Comparison of ENCODE assay signal across 35 cellular contexts in genomic region chr10:118920206-118920605, GRCh38.
DNase-seq lines count a peak whose midpoint lies in the region; ATAC-seq and TF ChIP-seq lines count a peak whose summit lies in the region.
"Had no signal": no experiment of that assay in that cellular context is flagged by ENCODE, and none has a peak within 500 bp of the region (broad histone marks: within the 10 kb centered on the region; RNA-seq: fewer than 3 reads in every experiment).

No MANE protein-coding gene starts in this region.

- TF ChIP-seq CTCF in right atrium auricular region (IDR thresholded peaks at IDR 0.05) (no peak), left ventricle myocardium inferior (IDR thresholded peaks at IDR 0.05; ENCODE audit: borderline replicate concordance) (no peak), esophagus muscularis mucosa (IDR thresholded peaks at IDR 0.05) (no peak), osteocyte (IDR thresholded peaks at IDR 0.05) (no peak), type B pancreatic cell (conservative IDR thresholded peaks at IDR 0.05) (no peak)

- POLR2A ChIA-PET in naive thymus-derived CD8-positive, alpha-beta T cell (lab: Charles Lee) = no interaction called here

- no peaks in the 10 kb centered on the region for H3F3A ChIP-seq in GM23248 (ENCODE audit: insufficient read depth)

- H3K27ac ChIP-seq in right atrium auricular region (no peak overlapping the region), left ventricle myocardium inferior (replicated peaks) (no peak overlapping the region), esophagus muscularis mucosa (replicated peaks in 1 of 4) (no peak overlapping the region), GM23248 (no peak overlapping the region)
- H3K27ac ChIP-seq: 22Rv1; A549; BLaER1; BLaER1 treated with 17β-estradiol and CSF1 and Interleukin-3, amounts not matched to agents 10 nM and 100 nM; C4-2B had no signal

- no peaks in the 10 kb centered on the region for H3K79me2 ChIP-seq in GM23248 (ENCODE audit: insufficient read depth)

- H3K9me3 Mint-ChIP-seq in osteocyte (ENCODE audit: unreplicated experiment) (no peaks in the 10 kb centered on the region), type B pancreatic cell (no peaks in the 10 kb centered on the region)
- no peaks in the 10 kb centered on the region for H3K9me3 Mint-ChIP-seq in naive thymus-derived CD8-positive, alpha-beta T cell
- H3K9me3 Mint-ChIP-seq: CD4-positive, alpha-beta memory T cell; CD4-positive, alpha-beta T cell; CD8-positive, alpha-beta T cell had no signal

- H3K9me2 ChIP-seq in GM23248 (ENCODE audit: insufficient read depth) = no peaks in the 10 kb centered on the region

- no peaks in the 10 kb centered on the region for H3K4me1 Mint-ChIP-seq in osteocyte (ENCODE audit: unreplicated experiment)
- no peaks in the 10 kb centered on the region for H3K4me1 Mint-ChIP-seq in type B pancreatic cell (ENCODE audit: unreplicated experiment)
- H3K4me1 Mint-ChIP-seq in naive thymus-derived CD8-positive, alpha-beta T cell = no peaks in the 10 kb centered on the region
- H3K4me1 Mint-ChIP-seq: B cell; CD14-positive monocyte; CD4-positive, CD25-positive, alpha-beta regulatory T cell; CD8-positive, alpha-beta memory T cell had no signal

- H3K4me3 Mint-ChIP-seq in osteocyte (ENCODE audit: unreplicated experiment) (no peak overlapping the region), type B pancreatic cell (no peak overlapping the region)
- no peak overlapping the region for H3K4me3 Mint-ChIP-seq in naive thymus-derived CD8-positive, alpha-beta T cell
- H3K4me3 Mint-ChIP-seq: B cell; CD14-positive monocyte; CD4-positive, alpha-beta memory T cell; CD4-positive, alpha-beta T cell; CD4-positive, CD25-positive, alpha-beta regulatory T cell; CD8-positive, alpha-beta memory T cell; CD8-positive, alpha-beta T cell had no signal

- H3K9me3 ChIP-seq in right atrium auricular region (no peaks in the 10 kb centered on the region), left ventricle myocardium inferior (replicated peaks) (no peaks in the 10 kb centered on the region), esophagus muscularis mucosa (no peaks in the 10 kb centered on the region), GM23248 (ENCODE audit: low read depth) (no peaks in the 10 kb centered on the region)
- H3K9me3 ChIP-seq: A549; BE2C; BLaER1; BLaER1 treated with 17β-estradiol and CSF1 and Interleukin-3, amounts not matched to agents 10 nM and 100 nM; Caco-2 had no signal

- H3K4me2 ChIP-seq in GM23248 (ENCODE audit: unreplicated experiment) = no peak overlapping the region
- H3K4me2 ChIP-seq: A549, BLaER1 had no signal

- no peaks in the 10 kb centered on the region for H3K4me1 ChIP-seq in right atrium auricular region
- H3K4me1 ChIP-seq in left ventricle myocardium inferior = no peaks in the 10 kb centered on the region
- no peaks in the 10 kb centered on the region for H3K4me1 ChIP-seq in esophagus muscularis mucosa
- H3K4me1 ChIP-seq in GM23248 (ENCODE audit: insufficient read depth) = no peaks in the 10 kb centered on the region
- H3K4me1 ChIP-seq: A549, BE2C, BLaER1, Caco-2 had no signal

- TF ChIP-seq POLR2A in esophagus muscularis mucosa (IDR thresholded peaks at IDR 0.05; ENCODE audit: low read depth) = no peak

- no peaks in the 10 kb centered on the region for H4K20me1 ChIP-seq in GM23248 (ENCODE audit: insufficient read depth)
- H4K20me1 ChIP-seq: BLaER1; BLaER1 treated with 17β-estradiol and CSF1 and Interleukin-3, amounts not matched to agents 10 nM and 100 nM had no signal

- H3K27ac Mint-ChIP-seq in osteocyte (ENCODE audit: unreplicated experiment) (no peak overlapping the region), type B pancreatic cell (no peak overlapping the region)
- H3K27ac Mint-ChIP-seq in naive thymus-derived CD8-positive, alpha-beta T cell = no peak overlapping the region
- H3K27ac Mint-ChIP-seq: B cell; CD14-positive monocyte; CD4-positive, alpha-beta memory T cell; CD4-positive, alpha-beta T cell; CD4-positive, CD25-positive, alpha-beta regulatory T cell; CD8-positive, alpha-beta memory T cell; CD8-positive, alpha-beta T cell had no signal

- no peak for ATAC-seq in naive thymus-derived CD8-positive, alpha-beta T cell
- ATAC-seq: A549; CD8-positive, alpha-beta T cell had no signal

- H3K36me3 Mint-ChIP-seq in osteocyte (ENCODE audit: unreplicated experiment) (no peaks in the 10 kb centered on the region), type B pancreatic cell (no peaks in the 10 kb centered on the region)
- no peaks in the 10 kb centered on the region for H3K36me3 Mint-ChIP-seq in naive thymus-derived CD8-positive, alpha-beta T cell
- H3K36me3 Mint-ChIP-seq: CD14-positive monocyte; CD4-positive, alpha-beta memory T cell; CD4-positive, CD25-positive, alpha-beta regulatory T cell; CD8-positive, alpha-beta memory T cell; CD8-positive, alpha-beta T cell had no signal

- TF ChIP-seq EP300 in esophagus muscularis mucosa (IDR thresholded peaks at IDR 0.05) = no peak

- H2AFZ ChIP-seq in GM23248 = no peak overlapping the region

- WGBS in esophagus muscularis mucosa = 97% methylated on average over 9 of the region's 9 CpGs
- 85 to 89% methylated on average over 9 of the region's 9 CpGs for WGBS in GM23248 (ENCODE audit: low coverage in 1 of 2, low lambda C conversion rate in 2 of 2, missing lambda C conversion rate in 2 of 2), 2 experiments

- H3K27me3 ChIP-seq in right atrium auricular region (no peaks in the 10 kb centered on the region), left ventricle myocardium inferior (ENCODE audit: low read depth) (no peaks in the 10 kb centered on the region), esophagus muscularis mucosa (no peaks in the 10 kb centered on the region), GM23248 (replicated peaks; ENCODE audit: insufficient read depth) (no peaks in the 10 kb centered on the region; the same call in 1 of the 2 replicates)
- H3K27me3 ChIP-seq: BE2C; BLaER1; BLaER1 treated with 17β-estradiol and CSF1 and Interleukin-3, amounts not matched to agents 10 nM and 100 nM had no signal

- in situ Hi-C loops in GM23248 (cut with MboI) = no loop called here

- H3K36me3 ChIP-seq in right atrium auricular region (no peaks in the 10 kb centered on the region), left ventricle myocardium inferior (no peaks in the 10 kb centered on the region), esophagus muscularis mucosa (no peaks in the 10 kb centered on the region), GM23248 (ENCODE audit: low read depth) (no peaks in the 10 kb centered on the region)
- H3K36me3 ChIP-seq: BE2C; BLaER1; BLaER1 treated with 17β-estradiol and CSF1 and Interleukin-3, amounts not matched to agents 10 nM and 100 nM had no signal

- no peak overlapping the region for H3K9ac ChIP-seq in GM23248
- H3K9ac ChIP-seq: BLaER1; BLaER1 treated with 17β-estradiol and CSF1 and Interleukin-3, amounts not matched to agents 10 nM and 100 nM had no signal

- no peak overlapping the region for H3K4me3 ChIP-seq in right atrium auricular region
- no peak overlapping the region for H3K4me3 ChIP-seq in left ventricle myocardium inferior
- H3K4me3 ChIP-seq in esophagus muscularis mucosa = no peak overlapping the region
- H3K4me3 ChIP-seq in GM23248 = no peak overlapping the region
- H3K4me3 ChIP-seq: A549; BLaER1; BLaER1 treated with 17β-estradiol and CSF1 and Interleukin-3, amounts not matched to agents 10 nM and 100 nM had no signal

- peak; percentile 28 for DNase-seq in right atrium auricular region (ENCODE audit: low spot score)
- no peak for DNase-seq in left ventricle myocardium inferior
- DNase-seq in esophagus muscularis mucosa (ENCODE audit: extremely low spot score) = peak; percentile 64
- peak; percentile 53 for DNase-seq in osteocyte (ENCODE audit: extremely low spot score, unreplicated experiment)
- DNase-seq in type B pancreatic cell (ENCODE audit: extremely low spot score, unreplicated experiment) = peak; percentile 18
- DNase-seq in GM23248 = no peak
- DNase-seq in naive thymus-derived CD8-positive, alpha-beta T cell = no peak
- no peak for DNase-seq in COLO829 (ENCODE audit: low spot score)
- DNase-seq: 8988T; ACHN; AML-193; BE2C; C1 segment of cervical spinal cord; Caco-2; Calu3; CD4-positive, alpha-beta memory T cell; CD4-positive, alpha-beta T cell; CD4-positive, CD25-positive, alpha-beta regulatory T cell; CD8-positive, alpha-beta memory T cell; CD8-positive, alpha-beta T cell; COR-L47; DMS 273 treated with DMSO at 0.1 percent for 48 hours; DMS153; DMS53; DMS79; DMS79 treated with DMSO at 0.1 percent for 48 hours; DND-41; EL had no signal

- H3K27me3 Mint-ChIP-seq in osteocyte (ENCODE audit: unreplicated experiment) = peaks cover 4% of the 10 kb centered on the region
- peaks cover 4% of the 10 kb centered on the region for H3K27me3 Mint-ChIP-seq in type B pancreatic cell
- H3K27me3 Mint-ChIP-seq in naive thymus-derived CD8-positive, alpha-beta T cell = peaks cover 10 to 39% (median 16%) of the 10 kb centered on the region in 5 donors

- intact Hi-C loops in left ventricle myocardium inferior (cut with micrococcal nuclease) (no loop called here), esophagus muscularis mucosa (cut with DNase I) (no loop called here)

Comparison
In these comparisons a context has a peak if more than half of its experiments do, and no peak if none do; other contexts are left out.
1. DNase-seq: peak in right atrium auricular region (single experiment), esophagus muscularis mucosa (single experiment), osteocyte (single experiment) and type B pancreatic cell (single experiment); none in left ventricle myocardium inferior (single experiment), GM23248 (single experiment), naive thymus-derived CD8-positive, alpha-beta T cell (0 of 10) and COLO829 (single experiment).